Comparison of ENCODE assay signal across 23 cellular contexts in genomic region chr1:116357487-116357886, GRCh38.
"Had no signal": no experiment of that assay in that cellular context is flagged by ENCODE, and none has a peak within 500 bp of the region (broad histone marks: within the 10 kb centered on the region; RNA-seq: fewer than 3 reads in every experiment).

No MANE protein-coding gene starts in this region.

- H2AFZ ChIP-seq: hepatocyte had no signal

- ATAC-seq: activated CD4-positive, alpha-beta T cell treated with anti-CD3 and anti-CD28 coated beads for 36 hours; WTC11 had no signal

- H3K9me3 ChIP-seq: tibial nerve had no signal

- H3K4me2 ChIP-seq: hepatocyte had no signal

- H3K79me2 ChIP-seq: hepatocyte had no signal

- FAIRE-seq: colon, islet of Langerhans, TTC549, urothelium cell line had no signal

- H3K4me3 ChIP-seq: dorsolateral prefrontal cortex, hepatocyte, lung, tibial nerve had no signal

- H3K36me3 ChIP-seq: tibial nerve had no signal

- DNase-seq: activated CD4-positive, alpha-beta T cell treated with anti-CD3 and anti-CD28 coated beads for 36 hours; activated CD4-positive, alpha-beta T cell treated with anti-CD3 and anti-CD28 coated beads, Interleukin-2, amount 50 U/mL, for 48 hours; activated naive CD4-positive, alpha-beta T cell; activated naive CD8-positive, alpha-beta T cell treated with anti-CD3 and anti-CD28 coated beads, Interleukin-2, amount 10 ng/mL, durations not matched to agents 7 days and 5 days; activated T-cell treated with anti-CD3 and anti-CD28 coated beads for 4 hours; amygdala; central memory CD4-positive, alpha-beta T cell; dorsolateral prefrontal cortex; midbrain; nephron progenitor cell; nucleus accumbens; retina; stimulated activated CD4-positive, alpha-beta T cell treated with anti-CD3 and anti-CD28 coated beads, Interleukin-12 subunit alpha, Interleukin-12 subunit beta, amount 100 ng/mL, for 4 hours; stimulated activated CD4-positive, alpha-beta T cell treated with anti-CD3 and anti-CD28 coated beads, Interleukin-1b, Interleukin-23, amount 100 ng/mL, for 48 hours had no signal

- H3K4me1 ChIP-seq: tibial nerve had no signal

- H3K27me3 ChIP-seq: dorsolateral prefrontal cortex, hepatocyte, tibial nerve had no signal

- H3K27ac ChIP-seq: dorsolateral prefrontal cortex, epithelial cell of prostate, hepatocyte had no signal
